Comparison of ENCODE assay signal across 16 cellular contexts in genomic region chr3:107966261-107966660, GRCh38.
A peak's percentile ranks its signal among the peaks of the same experiment; 100 is the strongest.
DNase-seq lines count a peak whose midpoint lies in the region; ATAC-seq and TF ChIP-seq lines count a peak whose summit lies in the region.
"Had no signal": no experiment of that assay in that cellular context is flagged by ENCODE, and none has a peak within 500 bp of the region (broad histone marks: within the 10 kb centered on the region; RNA-seq: fewer than 3 reads in every experiment).

No MANE protein-coding gene starts in this region.

- H3K36me3 Mint-ChIP-seq in GM23338 (ENCODE audit: low read depth) (no peaks in the 10 kb centered on the region), WTC11 (no peaks in the 10 kb centered on the region)
- H3K36me3 Mint-ChIP-seq: CD4-positive, CD25-positive, alpha-beta regulatory T cell had no signal

- POLR2A ChIA-PET in WTC11 (lab: Charles Lee), result no interaction called here

- peak overlapping the region; percentile 14; the same call in 1 of the 2 replicates for H2AFZ ChIP-seq in GM23338
- H2AFZ ChIP-seq in neuronal stem cell (ENCODE audit: low read length), result peak overlapping the region; percentile 42

- no peak overlapping the region for H2BK15ac ChIP-seq in neuronal stem cell (ENCODE audit: low read length)

- no peak overlapping the region for H2BK120ac ChIP-seq in neuronal stem cell (ENCODE audit: low read depth, low read length)

- intact Hi-C loops in dorsolateral prefrontal cortex (cut with DNase I), result no loop called here

- no peak for ATAC-seq in GM23338
- ATAC-seq in HG03571 (IDR thresholded peaks at IDR 0.05; ENCODE audit: unreplicated experiment), result no peak
- ATAC-seq in GM21529 (IDR thresholded peaks at IDR 0.05; ENCODE audit: unreplicated experiment), result no peak
- ATAC-seq in WTC11, result no peak
- ATAC-seq: GM12878 had no signal

- H3K79me2 ChIP-seq in GM23338 (replicated peaks; ENCODE audit: insufficient read depth), result no peaks in the 10 kb centered on the region

- no peak overlapping the region for H2BK5ac ChIP-seq in neuronal stem cell (ENCODE audit: low read length)

- no peak overlapping the region for H2AK5ac ChIP-seq in neuronal stem cell (ENCODE audit: low read depth, low read length)

- no peaks in the 10 kb centered on the region for H3K36me3 ChIP-seq in GM23338 (ENCODE audit: insufficient read depth)
- H3K36me3 ChIP-seq in neuronal stem cell (replicated peaks in 1 of 2; ENCODE audit: control insufficient read depth in 2 of 2, insufficient read depth in 2 of 2, low read length in 2 of 2), result no peaks in the 10 kb centered on the region
- H3K36me3 ChIP-seq: BLaER1 treated with 17β-estradiol and CSF1 and Interleukin-3, amounts not matched to agents 10 nM and 100 nM; HAP-1 had no signal

- H3K27ac ChIP-seq in GM23338 (ENCODE audit: low read depth) (no peak overlapping the region), dorsolateral prefrontal cortex (peak overlapping the region in 34 of 59 donors; percentile 0 to 69 (median 34)), neuronal stem cell (replicated peaks; ENCODE audit: low read length) (peak overlapping the region; percentile 76)
- H3K27ac ChIP-seq: BLaER1 treated with 17β-estradiol and CSF1 and Interleukin-3, amounts not matched to agents 10 nM and 100 nM; HL-60 had no signal

- no peak overlapping the region for H4K8ac ChIP-seq in neuronal stem cell (ENCODE audit: low read depth, low read length)

- 0 out of 2 replicates have a peak, but pooled peaks cover 3% of the 10 kb centered on the region for H3K4me1 ChIP-seq in GM23338 (ENCODE audit: insufficient read depth)
- H3K4me1 ChIP-seq in neuronal stem cell (ENCODE audit: control insufficient read depth in 2 of 2, insufficient read depth in 1 of 2, low read depth in 1 of 2, low read length in 2 of 2), result peaks cover 20 to 45% of the 10 kb centered on the region in 2 donors
- H3K4me1 ChIP-seq: HAP-1 had no signal

- no peak overlapping the region for H3K4me2 ChIP-seq in GM23338
- H3K4me2 ChIP-seq in neuronal stem cell (ENCODE audit: insufficient read depth, low read length, poor library complexity, severe bottlenecking), result no peak overlapping the region

- no peak for TF ChIP-seq CTCF in GM23338 (conservative IDR thresholded peaks at IDR 0.05; ENCODE audit: low read depth in 2 of 2)
- TF ChIP-seq CTCF in dorsolateral prefrontal cortex (IDR thresholded peaks at IDR 0.05 in 54 of 56, conservative IDR thresholded peaks at IDR 0.05 in 2 of 56; ENCODE audit: low read depth in 1 of 56, partially characterized antibody in 56 of 56), result no peak
- no peak for TF ChIP-seq CTCF in WTC11 (IDR thresholded peaks at IDR 0.05)

- H3K9me3 ChIP-seq in neuronal stem cell (replicated peaks in 1 of 2; ENCODE audit: control insufficient read depth in 2 of 2, insufficient read depth in 1 of 2, low read depth in 1 of 2, low read length in 2 of 2), result peaks cover 0 to 21% of the 10 kb centered on the region in 2 donors
- H3K9me3 ChIP-seq: BLaER1 treated with 17β-estradiol and CSF1 and Interleukin-3, amounts not matched to agents 10 nM and 100 nM; HAP-1 had no signal

- H3K9me2 ChIP-seq in GM23338 (ENCODE audit: insufficient read depth), result peaks cover 9% of the 10 kb centered on the region; the same call in 1 of the 2 replicates

- H3K9me3 Mint-ChIP-seq in GM23338 (no peaks in the 10 kb centered on the region), WTC11 (peaks cover 9% of the 10 kb centered on the region; the same call in 1 of the 2 replicates)

- no peaks in the 10 kb centered on the region for H3K79me1 ChIP-seq in neuronal stem cell (ENCODE audit: low read depth, low read length)

- no peak overlapping the region for H3K4me3 ChIP-seq in GM23338
- H3K4me3 ChIP-seq in dorsolateral prefrontal cortex, result no peak overlapping the region
- H3K4me3 ChIP-seq in neuronal stem cell (ENCODE audit: low read length in 2 of 2), result no peak overlapping the region
- H3K4me3 ChIP-seq: BLaER1 treated with 17β-estradiol and CSF1 and Interleukin-3, amounts not matched to agents 10 nM and 100 nM; GM12878; HAP-1 had no signal

- H3K4me3 Mint-ChIP-seq in GM23338, result no peak overlapping the region
- no peak overlapping the region for H3K4me3 Mint-ChIP-seq in WTC11
- H3K4me3 Mint-ChIP-seq: CD4-positive, CD25-positive, alpha-beta regulatory T cell had no signal

- WGBS in neuronal stem cell (ENCODE audit: extremely low coverage in 2 of 2, insufficient read length in 2 of 2, insufficient replicate concordance in 1 of 2), 2 donors, result no CpG with 5 or more reads among the region's 6 CpGs

- no peak overlapping the region for H2BK12ac ChIP-seq in neuronal stem cell (ENCODE audit: low read length)

- no peak overlapping the region for H3K14ac ChIP-seq in neuronal stem cell (ENCODE audit: low read length)

- CTCF ChIA-PET in WTC11 (lab: Charles Lee), result no interaction called here

- H3K27me3 ChIP-seq in GM23338 (ENCODE audit: insufficient read depth), result no peaks in the 10 kb centered on the region
- no peaks in the 10 kb centered on the region for H3K27me3 ChIP-seq in dorsolateral prefrontal cortex
- no peaks in the 10 kb centered on the region for H3K27me3 ChIP-seq in neuronal stem cell (ENCODE audit: control insufficient read depth in 3 of 3, insufficient read depth in 3 of 3, low read depth in 1 of 3, low read length in 3 of 3)
- H3K27me3 ChIP-seq: BLaER1 treated with 17β-estradiol and CSF1 and Interleukin-3, amounts not matched to agents 10 nM and 100 nM had no signal

- no peak overlapping the region for H3K9ac ChIP-seq in neuronal stem cell (ENCODE audit: low read depth, low read length, poor library complexity)
- H3K9ac ChIP-seq: BLaER1 treated with 17β-estradiol and CSF1 and Interleukin-3, amounts not matched to agents 10 nM and 100 nM had no signal

- H3K27ac Mint-ChIP-seq in GM23338 (no peak overlapping the region), WTC11 (no peak overlapping the region)
- H3K27ac Mint-ChIP-seq: CD4-positive, CD25-positive, alpha-beta regulatory T cell had no signal

- H3K4ac ChIP-seq in neuronal stem cell (ENCODE audit: low read length), result no peak overlapping the region

- peaks cover 22% of the 10 kb centered on the region for H3K4me1 Mint-ChIP-seq in GM23338
- peaks cover 22% of the 10 kb centered on the region for H3K4me1 Mint-ChIP-seq in WTC11

- DNase-seq in GM23338 (ENCODE audit: low spot score) (no peak), dorsolateral prefrontal cortex (peak in 1 of 10 donors; percentile 16), foreskin melanocyte (peak; percentile 66), neuronal stem cell (ENCODE audit: low spot score) (peak; percentile 54), T1000 (lab: John Stamatoyannopoulos, UW) (no peak), WTC11 (ENCODE audit: low spot score) (no peak)
- DNase-seq: ACHN; CD4-positive, CD25-positive, alpha-beta regulatory T cell; DMS79; GOT3 had no signal

- no peak overlapping the region for H3K23ac ChIP-seq in neuronal stem cell (ENCODE audit: low read depth, low read length, poor library complexity)

- no peak overlapping the region for H4K91ac ChIP-seq in neuronal stem cell (ENCODE audit: low read depth, low read length, poor library complexity)

- no peaks in the 10 kb centered on the region for H4K20me1 ChIP-seq in GM23338 (replicated peaks; ENCODE audit: insufficient read depth)
- H4K20me1 ChIP-seq: BLaER1 treated with 17β-estradiol and CSF1 and Interleukin-3, amounts not matched to agents 10 nM and 100 nM had no signal

- no peaks in the 10 kb centered on the region for H3F3A ChIP-seq in GM23338 (replicated peaks; ENCODE audit: low read depth)

- peaks cover 2% of the 10 kb centered on the region for H3K27me3 Mint-ChIP-seq in GM23338 (ENCODE audit: insufficient read depth, low read depth, poor library complexity)
- H3K27me3 Mint-ChIP-seq in WTC11 (ENCODE audit: low read depth), result no peaks in the 10 kb centered on the region
- H3K27me3 Mint-ChIP-seq: CD4-positive, CD25-positive, alpha-beta regulatory T cell had no signal

- H3K18ac ChIP-seq in neuronal stem cell (ENCODE audit: low read length), result no peak overlapping the region

TF ChIP-seq in GM23338, 12 proteins besides CTCF, POLR2A, EP300 and RAD21 (continues in another document):
- TF ChIP-seq STAT1 (IDR thresholded peaks at IDR 0.05; ENCODE audit: unreplicated experiment) (no peak), NANOG (IDR thresholded peaks at IDR 0.05; ENCODE audit: borderline replicate concordance) (no peak), ZNF331 (CRISPR knock-in tag; IDR thresholded peaks at IDR 0.05; ENCODE audit: low read depth) (no peak)

TF ChIP-seq in WTC11, 78 proteins besides CTCF, POLR2A, EP300 and RAD21 (continues in another document):
- no peak for TF ChIP-seq RORB (CRISPR knock-in tag; IDR thresholded peaks at IDR 0.05)
- TF ChIP-seq CBFB (CRISPR knock-in tag; IDR thresholded peaks at IDR 0.05; ENCODE audit: low read depth), result no peak
- no peak for TF ChIP-seq NFATC4 (CRISPR knock-in tag; IDR thresholded peaks at IDR 0.05)
- TF ChIP-seq, protein P1, sequence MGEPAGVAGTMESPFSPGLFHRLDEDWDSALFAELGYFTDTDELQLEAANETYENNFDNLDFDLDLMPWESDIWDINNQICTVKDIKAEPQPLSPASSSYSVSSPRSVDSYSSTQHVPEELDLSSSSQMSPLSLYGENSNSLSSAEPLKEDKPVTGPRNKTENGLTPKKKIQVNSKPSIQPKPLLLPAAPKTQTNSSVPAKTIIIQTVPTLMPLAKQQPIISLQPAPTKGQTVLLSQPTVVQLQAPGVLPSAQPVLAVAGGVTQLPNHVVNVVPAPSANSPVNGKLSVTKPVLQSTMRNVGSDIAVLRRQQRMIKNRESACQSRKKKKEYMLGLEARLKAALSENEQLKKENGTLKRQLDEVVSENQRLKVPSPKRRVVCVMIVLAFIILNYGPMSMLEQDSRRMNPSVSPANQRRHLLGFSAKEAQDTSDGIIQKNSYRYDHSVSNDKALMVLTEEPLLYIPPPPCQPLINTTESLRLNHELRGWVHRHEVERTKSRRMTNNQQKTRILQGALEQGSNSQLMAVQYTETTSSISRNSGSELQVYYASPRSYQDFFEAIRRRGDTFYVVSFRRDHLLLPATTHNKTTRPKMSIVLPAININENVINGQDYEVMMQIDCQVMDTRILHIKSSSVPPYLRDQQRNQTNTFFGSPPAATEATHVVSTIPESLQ (CRISPR knock-in tag; IDR thresholded peaks at IDR 0.05), result no peak
- TF ChIP-seq ELF4 (CRISPR knock-in tag; IDR thresholded peaks at IDR 0.05; ENCODE audit: low read depth), result no peak
- TF ChIP-seq KAT7 (CRISPR knock-in tag; IDR thresholded peaks at IDR 0.05; ENCODE audit: borderline replicate concordance), result no peak
- TF ChIP-seq USF2 (CRISPR knock-in tag; IDR thresholded peaks at IDR 0.05), result no peak

Comparison
In these comparisons a context has a peak if more than half of its experiments do, and no peak if none do; other contexts are left out.
1. DNase-seq: peak in foreskin melanocyte (single experiment) and neuronal stem cell (single experiment); none in GM23338 (single experiment), T1000 (single experiment) and WTC11 (single experiment).